In the genomic region with DNA sequence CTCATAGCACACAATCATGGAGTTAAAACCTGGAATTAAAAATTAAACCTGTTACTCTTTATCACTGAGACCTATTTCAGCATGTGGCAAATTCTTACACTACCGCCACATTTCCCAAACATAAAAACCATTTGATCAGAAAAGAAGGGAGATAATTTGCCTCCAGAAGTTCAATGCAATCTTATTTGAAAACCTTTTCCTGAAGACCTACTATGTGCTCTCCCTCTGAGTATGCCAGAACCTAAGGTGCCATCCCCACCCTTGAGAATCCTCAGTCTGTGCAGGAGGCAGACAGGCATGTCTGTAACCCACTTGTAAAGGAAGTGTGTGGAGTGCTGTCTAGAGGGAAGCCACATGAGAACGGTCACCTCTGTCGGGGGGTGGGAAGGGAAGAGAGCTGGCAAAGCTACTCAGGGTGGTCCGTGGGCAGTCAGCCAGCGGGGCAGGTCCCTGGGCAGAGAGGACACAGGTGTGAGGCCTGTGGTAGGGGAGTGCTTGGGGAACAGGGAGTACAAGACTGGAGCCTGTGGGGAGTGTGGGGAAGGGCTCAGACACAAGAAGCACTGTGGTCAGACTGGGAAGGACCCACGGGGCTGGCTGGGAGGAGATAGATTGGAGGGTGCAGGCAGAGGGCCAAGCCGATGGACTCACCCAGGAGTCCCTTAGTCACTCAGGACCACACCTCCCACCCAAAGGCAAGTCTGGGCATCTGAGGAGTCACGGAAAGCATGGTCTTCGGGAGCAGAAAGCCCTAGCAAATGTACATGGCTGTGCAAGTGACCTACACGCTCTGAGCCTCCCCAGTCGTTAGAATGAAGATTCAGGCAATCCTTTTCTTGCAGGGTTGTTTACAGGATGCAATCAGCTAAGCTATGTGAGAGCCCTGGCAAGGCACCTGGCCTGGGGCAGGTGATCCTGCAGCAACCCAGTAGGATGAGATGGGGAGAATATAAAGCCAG, we compare ENCODE assay signal across 14 cellular contexts. TPM values are rescaled to one million over a fixed set of nuclear protein-coding genes. Genes with fewer than 3 reads are reported as not detected.
DNase-seq lines count a peak whose midpoint lies in the region; ATAC-seq, FAIRE-seq and TF ChIP-seq lines count a peak whose summit lies in the region.
"Had no signal": no experiment of that assay in that cellular context is flagged by ENCODE, and none has a peak within 500 bp of the region (broad histone marks: within the 10 kb centered on the region; RNA-seq: fewer than 3 reads in every experiment).

No MANE protein-coding gene starts in this region.

- DNase-seq in COLO668 (lab: John Stamatoyannopoulos, UW; ENCODE audit: unreplicated experiment) (peak; percentile 60), HTR-8/SVneo (ENCODE audit: insufficient read length, low spot score) (no peak), bronchial epithelial cell (ENCODE audit: low read depth) (peak; percentile 88), myocyte (ENCODE audit: low read depth) (peak; percentile 87), retina (no peak)
- DNase-seq: activated CD4-positive, alpha-beta T cell treated with anti-CD3 and anti-CD28 coated beads, Interleukin-2, amount 10 ng/mL, durations not matched to agents 24 days and 14 days; activated naive CD8-positive, alpha-beta T cell treated with anti-CD3 and anti-CD28 coated beads for 36 hours; stimulated activated CD4-positive, alpha-beta T cell treated with anti-CD3 and anti-CD28 coated beads, Interleukin-1b, Interleukin-23, amount 100 ng/mL, for 48 hours; stimulated activated naive CD8-positive, alpha-beta T cell treated with anti-CD3 and anti-CD28 coated beads, Interleukin-15, amount 100 ng/mL, for 72 hours had no signal

- FAIRE-seq in HTR-8/SVneo (lab: Jason Lieb, UNC) (peak; percentile 42), bronchial epithelial cell (lab: Jason Lieb, UNC) (no peak)
- FAIRE-seq: endometrium, GM12878 had no signal

- no peaks in the 10 kb centered on the region for H3K36me3 Mint-ChIP-seq in activated T-helper 17 cell treated with anti-CD3 and anti-CD28 coated beads, Interleukin-2, amount 50 U/mL, for 72 hours (ENCODE audit: low read depth)
- H3K36me3 Mint-ChIP-seq: activated naive CD8-positive, alpha-beta T cell treated with anti-CD3 and anti-CD28 coated beads for 36 hours had no signal

- no peak for TF ChIP-seq CTCF in bronchial epithelial cell (IDR thresholded peaks at IDR 0.05; ENCODE audit: insufficient read depth, low read length, severe bottlenecking)

- H3K27me3 ChIP-seq in bronchial epithelial cell (ENCODE audit: control insufficient read depth, insufficient read depth, low read length) = no peaks in the 10 kb centered on the region

- peaks cover 22% of the 10 kb centered on the region for H3K4me1 Mint-ChIP-seq in activated T-helper 17 cell treated with anti-CD3 and anti-CD28 coated beads, Interleukin-2, amount 50 U/mL, for 72 hours

- ATAC-seq in activated T-helper 17 cell treated with anti-CD3 and anti-CD28 coated beads, Interleukin-2, amount 50 U/mL, for 72 hours (replicated peaks) = no peak
- no peak for ATAC-seq in GM19455 (IDR thresholded peaks at IDR 0.05; ENCODE audit: unreplicated experiment)
- ATAC-seq in GM19351 (IDR thresholded peaks at IDR 0.05; ENCODE audit: unreplicated experiment) = no peak
- ATAC-seq: stimulated activated naive CD8-positive, alpha-beta T cell treated with anti-CD3 and anti-CD28 coated beads, Interleukin-15, amount 100 ng/mL, for 72 hours had no signal

- no peak overlapping the region for H3K27ac Mint-ChIP-seq in activated T-helper 17 cell treated with anti-CD3 and anti-CD28 coated beads, Interleukin-2, amount 50 U/mL, for 72 hours
- H3K27ac Mint-ChIP-seq: activated CD4-positive, alpha-beta T cell treated with anti-CD3 and anti-CD28 coated beads, Interleukin-2, amount 10 ng/mL, durations not matched to agents 24 days and 14 days; activated naive CD8-positive, alpha-beta T cell treated with anti-CD3 and anti-CD28 coated beads for 36 hours had no signal

- peaks cover 34% of the 10 kb centered on the region for H3K27me3 Mint-ChIP-seq in activated T-helper 17 cell treated with anti-CD3 and anti-CD28 coated beads, Interleukin-2, amount 50 U/mL, for 72 hours

- H3K9me3 Mint-ChIP-seq in activated T-helper 17 cell treated with anti-CD3 and anti-CD28 coated beads, Interleukin-2, amount 50 U/mL, for 72 hours = no peaks in the 10 kb centered on the region
- H3K9me3 Mint-ChIP-seq: activated CD4-positive, alpha-beta T cell treated with anti-CD3 and anti-CD28 coated beads, Interleukin-2, amount 10 ng/mL, durations not matched to agents 24 days and 14 days; activated naive CD8-positive, alpha-beta T cell treated with anti-CD3 and anti-CD28 coated beads for 36 hours; stimulated activated naive CD8-positive, alpha-beta T cell treated with anti-CD3 and anti-CD28 coated beads, Interleukin-15, amount 100 ng/mL, for 72 hours had no signal

- H3K36me3 ChIP-seq in bronchial epithelial cell (ENCODE audit: control insufficient read depth, insufficient read depth, low read length) = no peaks in the 10 kb centered on the region

- no peak overlapping the region for H3K4me3 Mint-ChIP-seq in activated T-helper 17 cell treated with anti-CD3 and anti-CD28 coated beads, Interleukin-2, amount 50 U/mL, for 72 hours
- H3K4me3 Mint-ChIP-seq: activated CD4-positive, alpha-beta T cell treated with anti-CD3 and anti-CD28 coated beads, Interleukin-2, amount 10 ng/mL, durations not matched to agents 24 days and 14 days; activated naive CD8-positive, alpha-beta T cell treated with anti-CD3 and anti-CD28 coated beads for 36 hours; stimulated activated naive CD8-positive, alpha-beta T cell treated with anti-CD3 and anti-CD28 coated beads, Interleukin-15, amount 100 ng/mL, for 72 hours had no signal

- H3K4me3 ChIP-seq in bronchial epithelial cell (ENCODE audit: low read depth, low read length) = no peak overlapping the region
- H3K4me3 ChIP-seq: GM12878 had no signal

RNA-seq across cellular contexts. Expression of gene CRACDL, which starts 22.8 kb away (rescaled TPM):
- total RNA-seq in bronchial epithelial cell (0.26 and 1.4 TPM in 2 replicates), myocyte (0.11 and 0.26 TPM in 2 replicates)
- 0.28 TPM for polyA plus RNA-seq in myocyte (2012)
- under 1 TPM; 0.13 to 0.16 TPM for total RNA-seq in activated T-helper 17 cell treated with anti-CD3 and anti-CD28 coated beads, Interleukin-2, amount 50 U/mL, for 72 hours

Comparison
In these comparisons a context has a peak if more than half of its experiments do, and no peak if none do; other contexts are left out.
1. DNase-seq: peak in COLO668 (single experiment), bronchial epithelial cell (single experiment) and myocyte (single experiment); none in HTR-8/SVneo (single experiment) and retina (single experiment).